25 cellular contexts compared by ENCODE assay signal in genomic region chr1:208614610-208615009, GRCh38.
"Had no signal": no experiment of that assay in that cellular context is flagged by ENCODE, and none has a peak within 500 bp of the region (broad histone marks: within the 10 kb centered on the region; RNA-seq: fewer than 3 reads in every experiment).

No MANE protein-coding gene starts in this region.

- H3K4me1 ChIP-seq: colonic mucosa, foreskin keratinocyte, gastroesophageal sphincter, heart left ventricle had no signal

- H3K27ac ChIP-seq: colonic mucosa, epithelial cell of prostate, foreskin keratinocyte, gastroesophageal sphincter, heart left ventricle, hepatocyte had no signal

- H3K36me3 ChIP-seq: colonic mucosa, gastroesophageal sphincter, heart left ventricle had no signal

- H3K27me3 ChIP-seq: colonic mucosa, foreskin keratinocyte, gastroesophageal sphincter, heart left ventricle, hepatocyte had no signal

- DNase-seq: colonic mucosa; cortex of kidney; effector CD8-positive, alpha-beta T cell; effector memory CD8-positive, alpha-beta T cell; endodermal cell; erythroblast; heart left ventricle; hypothalamus; immature natural killer cell; islet precursor cell; kidney; kidney glomerular epithelial cell; left colon; left ventricle myocardium superior; mammary epithelial cell; mesendoderm; midbrain; naive B cell had no signal

- H3K9me3 ChIP-seq: colonic mucosa had no signal

- H3K4me3 ChIP-seq: colonic mucosa, gastroesophageal sphincter, heart left ventricle, hepatocyte, lung had no signal

- ATAC-seq: effector memory CD8-positive, alpha-beta T cell; esophagus mucosa; foreskin keratinocyte; gastroesophageal sphincter; heart left ventricle; left colon; left lobe of liver; left ventricle myocardium superior had no signal
